ENCODE assay signal across 15 cellular contexts in the genomic region with DNA sequence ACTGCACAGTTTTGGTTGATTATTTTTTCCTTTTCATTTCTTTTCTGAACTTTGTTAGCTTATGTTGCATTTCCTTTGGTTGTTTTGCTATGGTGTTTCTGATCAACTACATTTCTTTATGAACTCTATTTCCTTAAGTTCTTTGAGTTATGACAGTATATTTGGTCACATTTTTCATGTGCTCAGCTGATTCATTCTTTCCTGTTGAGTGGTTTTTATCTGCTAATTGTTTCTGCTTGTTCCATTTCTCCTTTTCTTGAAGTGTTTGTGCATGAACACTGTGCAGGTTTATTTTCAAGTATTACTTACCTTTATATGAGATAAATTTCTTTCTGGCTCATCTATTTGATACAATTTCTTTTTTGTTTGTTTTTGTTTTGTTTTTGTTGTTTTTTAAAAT. TPM values are rescaled to one million over a fixed set of nuclear protein-coding genes. Genes with fewer than 3 reads are reported as not detected.
DNase-seq lines count a peak whose midpoint lies in the region; ATAC-seq, FAIRE-seq and TF ChIP-seq lines count a peak whose summit lies in the region.
"Had no signal": no experiment of that assay in that cellular context is flagged by ENCODE, and none has a peak within 500 bp of the region (broad histone marks: within the 10 kb centered on the region; RNA-seq: fewer than 3 reads in every experiment).

No MANE protein-coding gene starts in this region.

- H3K4me3 ChIP-seq in bronchial epithelial cell (ENCODE audit: low read depth, low read length) = no peak overlapping the region
- no peak overlapping the region for H3K4me3 ChIP-seq in small intestine (ENCODE audit: low read depth in 1 of 2, low read length in 2 of 2)
- H3K4me3 ChIP-seq: cardiac muscle cell, HAP-1, lower lobe of right lung had no signal

- TF ChIP-seq CTCF in bronchial epithelial cell (IDR thresholded peaks at IDR 0.05; ENCODE audit: insufficient read depth, low read length, severe bottlenecking) = no peak

- peaks cover 18% of the 10 kb centered on the region for H3K4me1 Mint-ChIP-seq in activated CD4-positive, alpha-beta T cell treated with anti-CD3 and anti-CD28 coated beads for 36 hours
- H3K4me1 Mint-ChIP-seq in natural killer cell treated with Interleukin-12 subunit alpha and Interleukin-12 subunit beta and Interleukin-15 and Interleukin-18, amount 100 ng/mL, for 72 hours (ENCODE audit: low read depth in 2 of 2) = peaks cover 14 to 29% of the 10 kb centered on the region in 2 donors

- H3K9me3 Mint-ChIP-seq in activated CD4-positive, alpha-beta T cell treated with anti-CD3 and anti-CD28 coated beads for 36 hours (ENCODE audit: low read depth) = peaks cover 3% of the 10 kb centered on the region
- H3K9me3 Mint-ChIP-seq in natural killer cell treated with Interleukin-12 subunit alpha and Interleukin-12 subunit beta and Interleukin-15 and Interleukin-18, amount 100 ng/mL, for 72 hours = no peaks in the 10 kb centered on the region
- H3K9me3 Mint-ChIP-seq: activated B cell treated with CpG ODN at 0.5 μM for 24 hours had no signal

- peak overlapping the region; percentile 42 for H3K27ac Mint-ChIP-seq in activated CD4-positive, alpha-beta T cell treated with anti-CD3 and anti-CD28 coated beads for 36 hours
- no peak overlapping the region for H3K27ac Mint-ChIP-seq in natural killer cell treated with Interleukin-12 subunit alpha and Interleukin-12 subunit beta and Interleukin-15 and Interleukin-18, amount 100 ng/mL, for 72 hours
- H3K27ac Mint-ChIP-seq: activated B cell treated with CpG ODN at 0.5 μM for 24 hours had no signal

- POLR2A ChIA-PET in activated CD4-positive, alpha-beta T cell treated with anti-CD3 and anti-CD28 coated beads for 36 hours (lab: Charles Lee) = no interaction called here

- intact Hi-C loops in activated CD4-positive, alpha-beta T cell treated with anti-CD3 and anti-CD28 coated beads for 36 hours (cut with DNase I, micrococcal nuclease) = no loop called here

- CTCF ChIA-PET in activated CD4-positive, alpha-beta T cell treated with anti-CD3 and anti-CD28 coated beads for 36 hours (lab: Charles Lee) = interaction anchor here (0.6 kb wide), 2 partner anchors 61 to 68 kb away, joined by 3 to 4 read pairs; no protein-coding TSS in a partner anchor

- no peaks in the 10 kb centered on the region for H3K9me3 ChIP-seq in small intestine (ENCODE audit: control insufficient read depth, low read depth)
- H3K9me3 ChIP-seq: HAP-1, lower lobe of right lung had no signal

- no peaks in the 10 kb centered on the region for H3K27me3 Mint-ChIP-seq in activated CD4-positive, alpha-beta T cell treated with anti-CD3 and anti-CD28 coated beads for 36 hours
- H3K27me3 Mint-ChIP-seq in natural killer cell treated with Interleukin-12 subunit alpha and Interleukin-12 subunit beta and Interleukin-15 and Interleukin-18, amount 100 ng/mL, for 72 hours = no peaks in the 10 kb centered on the region
- H3K27me3 Mint-ChIP-seq: activated B cell treated with CpG ODN at 0.5 μM for 24 hours had no signal

- ATAC-seq in activated CD4-positive, alpha-beta T cell treated with anti-CD3 and anti-CD28 coated beads for 36 hours = peak; percentile 49
- ATAC-seq in natural killer cell treated with Interleukin-12 subunit alpha and Interleukin-12 subunit beta and Interleukin-15 and Interleukin-18, amount 100 ng/mL, for 72 hours = no peak
- ATAC-seq: lower lobe of right lung had no signal

- H3K27me3 ChIP-seq in bronchial epithelial cell (ENCODE audit: control insufficient read depth, insufficient read depth, low read length) (no peaks in the 10 kb centered on the region), small intestine (ENCODE audit: control insufficient read depth in 2 of 2, insufficient read depth in 2 of 2, low read length in 2 of 2) (no peaks in the 10 kb centered on the region)
- H3K27me3 ChIP-seq: cardiac muscle cell had no signal

- H3K4me3 Mint-ChIP-seq in activated CD4-positive, alpha-beta T cell treated with anti-CD3 and anti-CD28 coated beads for 36 hours = no peak overlapping the region
- H3K4me3 Mint-ChIP-seq in natural killer cell treated with Interleukin-12 subunit alpha and Interleukin-12 subunit beta and Interleukin-15 and Interleukin-18, amount 100 ng/mL, for 72 hours = no peak overlapping the region
- H3K4me3 Mint-ChIP-seq: activated B cell treated with CpG ODN at 0.5 μM for 24 hours had no signal

- no peaks in the 10 kb centered on the region for H3K4me1 ChIP-seq in small intestine (ENCODE audit: control insufficient read depth in 2 of 2, insufficient read depth in 1 of 2, low read depth in 1 of 2, low read length in 1 of 2)

- no peak for DNase-seq in activated CD4-positive, alpha-beta T cell treated with anti-CD3 and anti-CD28 coated beads for 36 hours
- DNase-seq in activated CD4-positive, alpha-beta T cell treated with anti-CD3 and anti-CD28 coated beads for 1 hour = no peak
- peak; percentile 88 for DNase-seq in NOMO-1 treated with DMSO at 0.1 percent for 48 hours (lab: John Stamatoyannopoulos, UW; ENCODE audit: unreplicated experiment)
- peak; percentile 52 for DNase-seq in bronchial epithelial cell (ENCODE audit: low read depth)
- DNase-seq in small intestine = no peak
- no peak for DNase-seq in natural killer cell treated with Interleukin-12 subunit alpha and Interleukin-12 subunit beta and Interleukin-15 and Interleukin-18, amount 100 ng/mL, for 72 hours (ENCODE audit: low spot score)
- no peak for DNase-seq in NCI-H82 treated with DMSO at 0.1 percent for 48 hours (lab: John Stamatoyannopoulos, UW; ENCODE audit: unreplicated experiment)
- no peak for DNase-seq in NCI-H774 (lab: John Stamatoyannopoulos, UW)
- DNase-seq: activated B cell treated with CpG ODN at 0.5 μM for 24 hours, lower lobe of right lung, NCI-H2171 had no signal

- FAIRE-seq in bronchial epithelial cell (lab: Jason Lieb, UNC) (no peak), small intestine (lab: Jason Lieb, UNC) (peak; percentile 30)
- FAIRE-seq: A204.1 had no signal

- H3K36me3 ChIP-seq in bronchial epithelial cell (ENCODE audit: control insufficient read depth, insufficient read depth, low read length) = no peaks in the 10 kb centered on the region
- peaks cover 0 to 3% of the 10 kb centered on the region in 2 donors for H3K36me3 ChIP-seq in small intestine (ENCODE audit: control insufficient read depth in 2 of 2, insufficient read depth in 2 of 2, low read length in 2 of 2)
- H3K36me3 ChIP-seq: cardiac muscle cell, HAP-1 had no signal

- H3K36me3 Mint-ChIP-seq in activated CD4-positive, alpha-beta T cell treated with anti-CD3 and anti-CD28 coated beads for 36 hours (ENCODE audit: low read depth) = peaks cover 22% of the 10 kb centered on the region
- H3K36me3 Mint-ChIP-seq in natural killer cell treated with Interleukin-12 subunit alpha and Interleukin-12 subunit beta and Interleukin-15 and Interleukin-18, amount 100 ng/mL, for 72 hours = peaks cover 17% of the 10 kb centered on the region

- H3K27ac ChIP-seq in small intestine (ENCODE audit: low read depth in 1 of 2, low read length in 1 of 2) = no peak overlapping the region
- H3K27ac ChIP-seq: cardiac muscle cell, HL-60, lower lobe of right lung had no signal

RNA-seq across cellular contexts. Expression of gene MACIR, which starts 50.9 kb away (rescaled TPM):
- total RNA-seq in activated CD4-positive, alpha-beta T cell treated with anti-CD3 and anti-CD28 coated beads for 36 hours = 1 to 10 TPM; 9.4 to 9.8 TPM
- 10.8 and 11.6 TPM in 2 replicates for total RNA-seq in bronchial epithelial cell
- 10 to 100 TPM in 1 of 3 donors, 1 to 10 TPM in 2; 9.2 to 23.7 (median 9.8) TPM for polyA plus RNA-seq in small intestine
- total RNA-seq in natural killer cell treated with Interleukin-12 subunit alpha and Interleukin-12 subunit beta and Interleukin-15 and Interleukin-18, amount 100 ng/mL, for 72 hours = 1 to 10 TPM; 5.9 to 8.5 TPM

Comparison
In these comparisons a context has a peak if more than half of its experiments do, and no peak if none do; other contexts are left out.
1. DNase-seq: peak in NOMO-1 treated with DMSO at 0.1 percent for 48 hours (single experiment) and bronchial epithelial cell (single experiment); none in activated CD4-positive, alpha-beta T cell treated with anti-CD3 and anti-CD28 coated beads for 36 hours (single experiment), activated CD4-positive, alpha-beta T cell treated with anti-CD3 and anti-CD28 coated beads for 1 hour (single experiment), small intestine (single experiment), natural killer cell treated with Interleukin-12 subunit alpha and Interleukin-12 subunit beta and Interleukin-15 and Interleukin-18, amount 100 ng/mL, for 72 hours (single experiment), NCI-H82 treated with DMSO at 0.1 percent for 48 hours (single experiment) and NCI-H774 (single experiment).